1 cellular context compared by ENCODE assay signal in the genomic region with DNA sequence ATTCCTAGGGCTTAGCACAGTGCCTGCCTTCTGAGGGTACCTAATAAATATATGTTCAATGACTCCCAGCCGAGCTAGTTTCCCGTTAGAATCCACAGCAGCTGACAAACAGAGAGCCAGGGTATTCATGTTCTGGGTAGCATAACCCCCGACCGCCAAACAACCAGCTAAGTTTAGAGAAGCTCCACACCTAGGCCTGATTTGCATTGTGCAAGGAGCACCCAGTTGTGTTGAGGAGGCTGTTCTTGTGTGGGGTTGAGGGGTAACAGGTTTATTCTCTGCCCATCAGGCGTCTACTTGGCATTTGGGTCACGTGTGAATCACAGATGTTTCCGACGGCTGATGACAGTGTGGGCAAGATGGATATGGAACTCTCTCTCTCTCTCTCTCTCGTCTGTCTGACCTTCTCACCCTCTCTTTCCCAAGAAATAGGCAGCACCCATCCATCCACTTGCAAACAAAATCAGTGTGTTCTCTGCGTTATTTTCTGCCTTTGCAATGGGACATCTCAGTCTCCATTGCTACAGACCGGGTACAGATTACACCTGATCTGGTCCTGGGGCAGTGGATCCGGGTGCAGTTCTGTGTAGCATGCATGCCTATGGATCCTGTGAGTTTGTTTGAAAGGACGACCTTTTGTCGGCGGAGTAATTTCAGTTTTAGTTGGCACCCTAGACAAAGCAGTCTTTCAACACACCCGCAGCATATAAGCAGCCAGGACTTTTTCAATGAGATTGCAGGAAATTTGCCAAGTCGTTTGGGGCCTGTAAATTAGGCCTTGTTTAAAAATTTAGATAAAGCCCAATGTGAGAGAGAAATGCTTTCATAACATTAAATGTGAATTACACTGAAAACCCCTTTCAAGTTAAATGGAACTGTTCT.
TF ChIP-seq lines count a peak whose summit lies in the region.

No MANE protein-coding gene starts in this region.

TF ChIP-seq in WTC11, 78 proteins besides CTCF, POLR2A, EP300 and RAD21 (continued from another document):
- TF ChIP-seq, protein P1, sequence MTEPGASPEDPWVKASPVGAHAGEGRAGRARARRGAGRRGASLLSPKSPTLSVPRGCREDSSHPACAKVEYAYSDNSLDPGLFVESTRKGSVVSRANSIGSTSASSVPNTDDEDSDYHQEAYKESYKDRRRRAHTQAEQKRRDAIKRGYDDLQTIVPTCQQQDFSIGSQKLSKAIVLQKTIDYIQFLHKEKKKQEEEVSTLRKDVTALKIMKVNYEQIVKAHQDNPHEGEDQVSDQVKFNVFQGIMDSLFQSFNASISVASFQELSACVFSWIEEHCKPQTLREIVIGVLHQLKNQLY (CRISPR knock-in tag; IDR thresholded peaks at IDR 0.05): no peak
- TF ChIP-seq, protein P2, sequence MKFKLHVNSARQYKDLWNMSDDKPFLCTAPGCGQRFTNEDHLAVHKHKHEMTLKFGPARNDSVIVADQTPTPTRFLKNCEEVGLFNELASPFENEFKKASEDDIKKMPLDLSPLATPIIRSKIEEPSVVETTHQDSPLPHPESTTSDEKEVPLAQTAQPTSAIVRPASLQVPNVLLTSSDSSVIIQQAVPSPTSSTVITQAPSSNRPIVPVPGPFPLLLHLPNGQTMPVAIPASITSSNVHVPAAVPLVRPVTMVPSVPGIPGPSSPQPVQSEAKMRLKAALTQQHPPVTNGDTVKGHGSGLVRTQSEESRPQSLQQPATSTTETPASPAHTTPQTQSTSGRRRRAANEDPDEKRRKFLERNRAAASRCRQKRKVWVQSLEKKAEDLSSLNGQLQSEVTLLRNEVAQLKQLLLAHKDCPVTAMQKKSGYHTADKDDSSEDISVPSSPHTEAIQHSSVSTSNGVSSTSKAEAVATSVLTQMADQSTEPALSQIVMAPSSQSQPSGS (CRISPR knock-in tag; IDR thresholded peaks at IDR 0.05; ENCODE audit: borderline replicate concordance, low read depth): no peak
- TF ChIP-seq KAT7 (CRISPR knock-in tag; IDR thresholded peaks at IDR 0.05; ENCODE audit: borderline replicate concordance) (no peak), ZNF396 (CRISPR knock-in tag; IDR thresholded peaks at IDR 0.05; ENCODE audit: borderline replicate concordance) (no peak)
